ENCODE assay signal across 19 cellular contexts in the genomic region with DNA sequence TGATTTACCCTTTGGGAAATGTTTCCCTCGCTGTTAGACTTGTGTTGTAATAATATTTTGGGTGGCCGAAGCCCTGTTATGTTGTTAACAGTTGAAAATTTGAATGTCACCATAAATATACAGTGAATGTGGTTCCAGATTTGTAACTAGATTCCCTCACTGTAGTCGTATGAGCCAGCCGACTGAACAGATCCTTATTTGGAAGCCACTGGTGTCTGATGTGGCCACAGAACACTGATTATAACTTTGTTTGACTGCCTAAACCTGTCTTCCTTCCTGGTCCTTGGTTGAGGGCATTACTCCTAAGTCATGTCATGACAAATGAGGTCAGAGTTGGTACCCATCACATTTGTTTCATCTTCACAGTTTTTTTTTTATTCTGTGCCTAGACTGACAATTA. TPM values are rescaled to one million over a fixed set of nuclear protein-coding genes. Genes with fewer than 3 reads are reported as not detected.
DNase-seq lines count a peak whose midpoint lies in the region; ATAC-seq, FAIRE-seq and TF ChIP-seq lines count a peak whose summit lies in the region.
"Had no signal": no experiment of that assay in that cellular context is flagged by ENCODE, and none has a peak within 500 bp of the region (broad histone marks: within the 10 kb centered on the region; RNA-seq: fewer than 3 reads in every experiment).

No MANE protein-coding gene starts in this region.

- no peak for ATAC-seq in pancreas
- ATAC-seq: activated CD8-positive, alpha-beta T cell treated with anti-CD3 and anti-CD28 coated beads, Interleukin-2, amount 10 ng/mL, durations not matched to agents 7 days and 5 days; PC-3 had no signal

- no peak for TF ChIP-seq EP300 in suprapubic skin (IDR thresholded peaks at IDR 0.05)

- H3K27me3 ChIP-seq in breast epithelium = no peaks in the 10 kb centered on the region
- H3K27me3 ChIP-seq in ascending aorta = no peaks in the 10 kb centered on the region
- H3K27me3 ChIP-seq in tibial artery = no peaks in the 10 kb centered on the region
- H3K27me3 ChIP-seq in pancreas = no peaks in the 10 kb centered on the region
- H3K27me3 ChIP-seq in suprapubic skin = no peaks in the 10 kb centered on the region
- H3K27me3 ChIP-seq: dorsolateral prefrontal cortex, stomach had no signal

- CTCF ChIA-PET in MCF 10A (lab: Yijun Ruan, JAX) = interaction anchor here (1.9 kb wide), 1 partner anchor 31 kb away, joined by 6 read pairs; no protein-coding TSS in a partner anchor

- H3K4me3 Mint-ChIP-seq in MCF 10A (ENCODE audit: unreplicated experiment) = no peak overlapping the region
- no peak overlapping the region for H3K4me3 Mint-ChIP-seq in mesothelial cell of epicardium
- H3K4me3 Mint-ChIP-seq: activated CD8-positive, alpha-beta T cell treated with anti-CD3 and anti-CD28 coated beads, Interleukin-2, amount 10 ng/mL, durations not matched to agents 7 days and 5 days; CD4-positive, alpha-beta T cell had no signal

- POLR2A ChIA-PET in MCF 10A (lab: Yijun Ruan, JAX) = interaction anchor here (3.0 kb wide), 1 partner anchor 8 kb away, joined by 19 read pairs; no protein-coding TSS in a partner anchor

- no peak for FAIRE-seq in pancreas (lab: Jason Lieb, UNC)
- FAIRE-seq: A204.1, GM12892 had no signal

- H3K4me3 ChIP-seq in breast epithelium (no peak overlapping the region), ascending aorta (peak overlapping the region in 1 of 2 donors; percentile 9), tibial artery (no peak overlapping the region), pancreas (no peak overlapping the region), suprapubic skin (no peak overlapping the region)
- H3K4me3 ChIP-seq: dorsolateral prefrontal cortex, stomach had no signal

- H3K27me3 Mint-ChIP-seq in MCF 10A (ENCODE audit: insufficient read depth, unreplicated experiment) (no peaks in the 10 kb centered on the region), mesothelial cell of epicardium (ENCODE audit: low read depth) (no peaks in the 10 kb centered on the region)

- TF ChIP-seq POLR2A in breast epithelium (IDR thresholded peaks at IDR 0.05) (no peak), suprapubic skin (IDR thresholded peaks at IDR 0.05) (no peak)

- H3K9me3 ChIP-seq in breast epithelium = no peaks in the 10 kb centered on the region
- H3K9me3 ChIP-seq in ascending aorta = no peaks in the 10 kb centered on the region
- H3K9me3 ChIP-seq in tibial artery = no peaks in the 10 kb centered on the region
- H3K9me3 ChIP-seq in pancreas = no peaks in the 10 kb centered on the region
- H3K9me3 ChIP-seq in suprapubic skin = no peaks in the 10 kb centered on the region
- H3K9me3 ChIP-seq: stomach had no signal

- H3K27ac ChIP-seq in breast epithelium (peak overlapping the region in 1 of 2 donors; percentile 37), ascending aorta (peak overlapping the region; percentile 35 to 55), tibial artery (peak overlapping the region; percentile 22 to 58), pancreas (no peak overlapping the region), suprapubic skin (no peak overlapping the region)
- H3K27ac ChIP-seq: dorsolateral prefrontal cortex had no signal

- intact Hi-C loops in MCF 10A (cut with micrococcal nuclease) (no loop called here), breast epithelium (cut with DNase I; ENCODE audit: low total_unique reads) (no loop called here), ascending aorta (cut with DNase I) (loop anchor here (5.0 kb wide), 1 partner anchor 43 kb away; a partner anchor contains a TSS), tibial artery (cut with DNase I; ENCODE audit: low total_unique reads) (no loop called here), pancreas (cut with DNase I) (no loop called here)

- TF ChIP-seq CTCF in MCF 10A (IDR thresholded peaks at IDR 0.05; ENCODE audit: unreplicated experiment) (no peak), breast epithelium (IDR thresholded peaks at IDR 0.05) (no peak), ascending aorta (IDR thresholded peaks at IDR 0.05) (no peak), mesothelial cell of epicardium (IDR thresholded peaks at IDR 0.05; ENCODE audit: unreplicated experiment) (no peak), tibial artery (IDR thresholded peaks at IDR 0.05) (no peak), pancreas (IDR thresholded peaks at IDR 0.05) (no peak), suprapubic skin (IDR thresholded peaks at IDR 0.05) (no peak)

- no peaks in the 10 kb centered on the region for H3K36me3 Mint-ChIP-seq in MCF 10A (ENCODE audit: insufficient read depth, unreplicated experiment)
- no peaks in the 10 kb centered on the region for H3K36me3 Mint-ChIP-seq in mesothelial cell of epicardium

- DNase-seq in MCF 10A (ENCODE audit: unreplicated experiment) = no peak
- DNase-seq in breast epithelium (ENCODE audit: low spot score in 2 of 2) = no peak
- no peak for DNase-seq in ascending aorta (ENCODE audit: low spot score in 2 of 2)
- no peak for DNase-seq in mesothelial cell of epicardium (ENCODE audit: low spot score in 2 of 2, unreplicated experiment in 2 of 2)
- DNase-seq in tibial artery = no peak
- DNase-seq in pancreas = no peak
- no peak for DNase-seq in NCI-H524 treated with DMSO at 0.1 percent for 48 hours (lab: John Stamatoyannopoulos, UW)
- no peak for DNase-seq in suprapubic skin (ENCODE audit: low spot score in 2 of 2)
- DNase-seq: activated CD8-positive, alpha-beta T cell treated with anti-CD3 and anti-CD28 coated beads, Interleukin-2, amount 10 ng/mL, durations not matched to agents 7 days and 5 days; CD4-positive, alpha-beta T cell; dorsolateral prefrontal cortex; Kasumi-1; NCI-H146; NCI-H524; PC-3; stimulated activated CD4-positive, alpha-beta T cell treated with anti-CD3 and anti-CD28 coated beads, Interleukin-12 subunit alpha, Interleukin-12 subunit beta, amount 100 ng/mL, for 4 hours; stomach had no signal

- 79 to 81% methylated on average over 4 of the region's 4 CpGs for WGBS in pancreas, 2 donors
- 32% methylated on average over 4 of the region's 4 CpGs for WGBS in suprapubic skin

- peaks cover 0 to 14% of the 10 kb centered on the region in 2 donors for H3K4me1 ChIP-seq in breast epithelium
- H3K4me1 ChIP-seq in ascending aorta = peaks cover 0 to 60% of the 10 kb centered on the region in 2 donors
- H3K4me1 ChIP-seq in tibial artery = peaks cover 0 to 98% (median 28%) of the 10 kb centered on the region in 4 donors
- H3K4me1 ChIP-seq in pancreas = peaks cover 0 to 17% (median 10%) of the 10 kb centered on the region in 3 donors
- H3K4me1 ChIP-seq in suprapubic skin = peaks cover 37% of the 10 kb centered on the region

- BruUV-seq in MCF 10A (replicated peaks; lab: Mats Ljungman, UMichigan) = no TSS peak

- no peaks in the 10 kb centered on the region for H3K9me3 Mint-ChIP-seq in MCF 10A (ENCODE audit: unreplicated experiment)
- H3K9me3 Mint-ChIP-seq in mesothelial cell of epicardium = no peaks in the 10 kb centered on the region
- H3K9me3 Mint-ChIP-seq: CD4-positive, alpha-beta T cell had no signal

- H3K27ac Mint-ChIP-seq in MCF 10A (ENCODE audit: low read depth, unreplicated experiment) (peak overlapping the region; percentile 21), mesothelial cell of epicardium (peak overlapping the region; percentile 89)
- H3K27ac Mint-ChIP-seq: activated CD8-positive, alpha-beta T cell treated with anti-CD3 and anti-CD28 coated beads, Interleukin-2, amount 10 ng/mL, durations not matched to agents 7 days and 5 days; CD4-positive, alpha-beta T cell had no signal

- no peaks in the 10 kb centered on the region for H3K36me3 ChIP-seq in breast epithelium
- no peaks in the 10 kb centered on the region for H3K36me3 ChIP-seq in ascending aorta
- H3K36me3 ChIP-seq in tibial artery = no peaks in the 10 kb centered on the region
- no peaks in the 10 kb centered on the region for H3K36me3 ChIP-seq in pancreas
- no peaks in the 10 kb centered on the region for H3K36me3 ChIP-seq in suprapubic skin
- H3K36me3 ChIP-seq: stomach had no signal

- H3K4me1 Mint-ChIP-seq in MCF 10A (ENCODE audit: insufficient read depth, unreplicated experiment) = peaks cover 57% of the 10 kb centered on the region
- peaks cover 76% of the 10 kb centered on the region for H3K4me1 Mint-ChIP-seq in mesothelial cell of epicardium

RNA-seq across cellular contexts. Expression of a gene that starts 45.4 kb away (rescaled TPM):
- total RNA-seq in MCF 10A (2022) = 139 and 158 TPM in 2 replicates
- 100 to 1,000 TPM; 179 to 215 (median 184) TPM for total RNA-seq in breast epithelium
- 516 TPM for total RNA-seq in ascending aorta
- total RNA-seq in mesothelial cell of epicardium = 186 to 194 TPM (median 193 TPM) in 3 replicates
- 10 to 100 TPM; 15.3 to 46.5 (median 17.9) TPM for total RNA-seq in pancreas
- 10 to 100 TPM in 1 of 2 donors, 1 to 10 TPM in 1; 8.7 to 14.2 TPM for polyA plus RNA-seq in pancreas
- total RNA-seq in suprapubic skin = 100 to 1,000 TPM; 226 to 310 (median 252) TPM
- total RNA-seq: activated CD8-positive, alpha-beta T cell treated with anti-CD3 and anti-CD28 coated beads, Interleukin-2, amount 10 ng/mL, durations not matched to agents 7 days and 5 days had no signal

Comparison
In these comparisons a context has a peak if more than half of its experiments do, and no peak if none do; other contexts are left out.
1. H3K27ac ChIP-seq: peak in ascending aorta (2 of 2) and tibial artery (2 of 2); none in pancreas (0 of 4) and suprapubic skin (single experiment).